19 cellular contexts compared by ENCODE assay signal in the genomic region with DNA sequence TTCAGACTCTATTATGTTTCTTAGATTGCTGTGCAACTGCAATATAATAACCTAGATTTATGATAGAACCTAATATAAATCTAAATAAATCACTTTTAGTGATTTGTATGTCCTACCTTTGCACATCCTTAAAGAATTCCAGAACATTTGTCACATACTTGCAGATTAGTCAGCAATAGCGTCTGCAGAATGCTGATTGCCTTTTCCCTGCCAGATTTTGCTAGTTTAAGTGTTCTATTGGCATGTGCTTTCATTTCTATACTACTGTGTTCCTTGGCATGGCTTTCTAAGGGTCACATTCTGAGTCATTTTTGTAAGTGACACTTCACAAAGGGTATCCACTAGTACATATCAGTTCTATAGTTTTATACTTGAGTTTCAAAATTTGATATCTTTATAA.
"Had no signal": no experiment of that assay in that cellular context is flagged by ENCODE, and none has a peak within 500 bp of the region (broad histone marks: within the 10 kb centered on the region; RNA-seq: fewer than 3 reads in every experiment).

No MANE protein-coding gene starts in this region.

- H3K4me3 ChIP-seq: colonic mucosa, prostate gland, stomach, testis, upper lobe of right lung had no signal

- DNase-seq: activated CD4-positive, alpha-beta T cell treated with anti-CD3 and anti-CD28 coated beads, Interleukin-2, amount 10 ng/mL, durations not matched to agents 24 days and 14 days; activated CD4-positive, CD25-positive, alpha-beta regulatory T cell; activated CD8-positive, alpha-beta memory T cell treated with anti-CD3 and anti-CD28 coated beads, Interleukin-2, amount 50 U/mL, for 4 hours; activated CD8-positive, alpha-beta T cell treated with anti-CD3 and anti-CD28 coated beads, Interleukin-2, amount 10 ng/mL, durations not matched to agents 7 days and 5 days; activated naive CD4-positive, alpha-beta T cell; activated naive CD8-positive, alpha-beta T cell treated with anti-CD3 and anti-CD28 coated beads, Interleukin-2, amount 10 ng/mL, durations not matched to agents 7 days and 5 days; activated T-cell treated with anti-CD3 and anti-CD28 coated beads, Interleukin-2, amount 50 U/mL, for 72 hours; aorta; caudate nucleus; colonic mucosa; foreskin keratinocyte; glutamatergic neuron; kidney glomerular epithelial cell; right cardiac atrium; stomach; T-helper 2 cell; testis; upper lobe of right lung had no signal
